Comparison of ENCODE assay signal across 8 cellular contexts in the genomic region with DNA sequence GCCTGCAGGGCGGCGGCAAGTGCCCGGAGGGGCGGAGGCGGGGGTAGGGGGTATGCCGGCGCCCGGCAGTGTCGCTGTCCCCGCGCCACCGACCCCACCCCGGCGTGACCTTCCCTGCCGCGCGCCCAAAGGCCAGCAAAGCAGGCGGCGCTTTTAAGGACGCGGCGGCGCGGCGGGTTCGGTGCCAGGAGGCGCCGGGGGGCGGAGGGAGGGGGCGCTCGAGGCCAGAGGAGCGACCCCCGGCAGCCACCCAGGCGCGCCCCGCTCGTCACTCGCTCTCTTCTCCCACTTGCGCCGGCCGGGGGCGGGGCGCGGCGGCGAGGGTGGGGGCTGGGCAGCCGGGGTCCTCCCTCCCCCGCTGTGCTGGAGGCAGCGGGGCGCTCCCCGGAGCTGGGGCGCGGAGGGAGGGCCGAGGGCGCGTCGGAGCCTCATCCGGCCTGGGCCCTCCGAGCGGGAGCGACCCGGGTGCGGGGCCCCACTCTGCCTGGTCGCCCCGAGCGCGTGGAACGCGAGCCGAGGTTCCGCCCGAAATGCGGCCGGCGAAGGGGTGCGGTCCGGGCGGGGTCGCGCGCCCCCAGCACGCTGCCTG. TPM values are rescaled to one million over a fixed set of nuclear protein-coding genes. Genes with fewer than 3 reads are reported as not detected.
A peak's percentile ranks its signal among the peaks of the same experiment; 100 is the strongest.
DNase-seq lines count a peak whose midpoint lies in the region; ATAC-seq and TF ChIP-seq lines count a peak whose summit lies in the region.

No MANE protein-coding gene starts in this region.

- 0 to 1% methylated on average over 2 to 39 of the region's 82 CpGs for WGBS in tibial nerve, 2 donors

- peaks cover 17% of the 10 kb centered on the region for H3K27me3 Mint-ChIP-seq in memory B cell

- H3K9me3 ChIP-seq in tibial nerve = no peaks in the 10 kb centered on the region

- CTCF ChIA-PET in BJ (lab: Yijun Ruan, JAX) = no interaction called here

- H3K4me1 ChIP-seq in tibial nerve = peaks cover 0 to 63% (median 50%) of the 10 kb centered on the region in 4 donors

- TF ChIP-seq CTCF in BJ (IDR thresholded peaks at IDR 0.05; ENCODE audit: insufficient read depth, low read depth, low read length) (no peak), LNCaP clone FGC (IDR thresholded peaks at IDR 0.05; ENCODE audit: control insufficient read depth, extremely low read depth, insufficient read depth) (no peak), coronary artery (IDR thresholded peaks at IDR 0.05) (no peak), tibial nerve (IDR thresholded peaks at IDR 0.05) (no peak), GM20000 (IDR thresholded peaks at IDR 0.05; ENCODE audit: extremely low read depth, missing control alignments) (no peak)

- no peak overlapping the region for H3K27ac Mint-ChIP-seq in memory B cell

- no peaks in the 10 kb centered on the region for H3K27me3 ChIP-seq in BJ (ENCODE audit: control insufficient read depth, insufficient read depth, low read length)
- H3K27me3 ChIP-seq in tibial nerve = no peaks in the 10 kb centered on the region

- H3K4me1 Mint-ChIP-seq in memory B cell = no peaks in the 10 kb centered on the region

- peak overlapping the region; percentile 76 for H3K4me3 Mint-ChIP-seq in memory B cell

- H3K4me3 ChIP-seq in BJ (ENCODE audit: low read depth, low read length) (peak overlapping the region; percentile 58), LNCaP clone FGC (ENCODE audit: low read depth, low read length) (peak overlapping the region; percentile 55), coronary artery (peak overlapping the region; percentile 93), tibial nerve (peak overlapping the region; percentile 61 to 90 (median 72))

- H3K36me3 ChIP-seq in BJ (ENCODE audit: control insufficient read depth, insufficient read depth, low read length) = peaks cover 4% of the 10 kb centered on the region; the same call in 1 of the 2 replicates
- no peaks in the 10 kb centered on the region for H3K36me3 ChIP-seq in tibial nerve

- peak; percentile 34 for ATAC-seq in memory B cell (ENCODE audit: low read depth)

- no peaks in the 10 kb centered on the region for H3K36me3 Mint-ChIP-seq in memory B cell

- H3K9me3 Mint-ChIP-seq in memory B cell = no peaks in the 10 kb centered on the region

- POLR2A ChIA-PET in BJ (lab: Charles Lee) = no interaction called here

- H3K27ac ChIP-seq in coronary artery (peak overlapping the region; percentile 83 to 98), tibial nerve (peak overlapping the region; percentile 91 to 100 (median 98))

- no peak for TF ChIP-seq EP300 in tibial nerve (IDR thresholded peaks at IDR 0.05)

- TF ChIP-seq POLR2A in tibial nerve (IDR thresholded peaks at IDR 0.05) = peak; percentile 44 to 62

- no peak for DNase-seq in BJ (ENCODE audit: low read depth)
- no peak for DNase-seq in LNCaP clone FGC (ENCODE audit: low read depth)
- DNase-seq in coronary artery (ENCODE audit: low spot score) = no peak
- DNase-seq in memory B cell (ENCODE audit: low spot score in 2 of 2) = no peak
- no peak for DNase-seq in tibial nerve (ENCODE audit: low spot score in 2 of 2)
- no peak for DNase-seq in GM19240 (ENCODE audit: insufficient read length, low spot score)
- no peak for DNase-seq in COLO668 (lab: John Stamatoyannopoulos, UW; ENCODE audit: unreplicated experiment)
- no peak for DNase-seq in GM20000 (ENCODE audit: low spot score)

RNA-seq across cellular contexts. Expression of a gene that starts 8.5 kb away (rescaled TPM):
- polyA plus RNA-seq in BJ (2011; rRNA removed) = 2.3 and 3.1 TPM in 2 replicates
- 2.9 and 3.4 TPM in 2 replicates for polyA minus RNA-seq in BJ (2011; rRNA and poly(A)+ RNA removed)
- 10 to 100 TPM; 15.1 to 38.7 (median 27.4) TPM for total RNA-seq in tibial nerve
